In the genomic region with DNA sequence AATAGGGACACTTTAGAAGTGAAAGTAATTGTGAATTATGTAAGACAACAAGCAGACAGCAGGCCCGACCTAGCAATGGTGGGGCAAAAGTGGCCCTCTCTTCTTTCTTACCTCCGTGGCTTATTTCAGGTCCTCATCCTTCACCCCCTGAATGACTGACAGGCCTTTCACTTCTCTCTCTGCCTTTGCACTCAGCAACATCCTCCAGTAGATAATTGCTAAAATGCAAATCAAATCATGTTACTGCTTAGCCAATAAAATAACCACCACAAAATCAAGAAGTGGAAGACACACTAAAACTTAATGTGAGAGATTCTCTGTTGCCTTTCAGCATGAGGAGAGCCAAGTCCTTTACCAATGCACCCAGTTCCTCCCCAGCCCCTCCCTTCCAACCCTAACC, we compare ENCODE assay signal across 15 cellular contexts.
DNase-seq lines count a peak whose midpoint lies in the region; ATAC-seq and TF ChIP-seq lines count a peak whose summit lies in the region.
"Had no signal": no experiment of that assay in that cellular context is flagged by ENCODE, and none has a peak within 500 bp of the region (broad histone marks: within the 10 kb centered on the region; RNA-seq: fewer than 3 reads in every experiment).

No MANE protein-coding gene starts in this region.

- H3K36me3 Mint-ChIP-seq in activated CD8-positive, alpha-beta T cell treated with anti-CD3 and anti-CD28 coated beads, Interleukin-2, amount 10 ng/mL, durations not matched to agents 7 days and 5 days (ENCODE audit: low read depth): no peaks in the 10 kb centered on the region
- no peaks in the 10 kb centered on the region for H3K36me3 Mint-ChIP-seq in activated CD8-positive, alpha-beta T cell treated with anti-CD3 and anti-CD28 coated beads for 36 hours (ENCODE audit: low read depth)

- POLR2A ChIA-PET in activated CD8-positive, alpha-beta T cell treated with anti-CD3 and anti-CD28 coated beads, Interleukin-2, amount 10 ng/mL, durations not matched to agents 7 days and 5 days (lab: Charles Lee): no interaction called here
- POLR2A ChIA-PET in activated CD8-positive, alpha-beta T cell treated with anti-CD3 and anti-CD28 coated beads for 36 hours (lab: Charles Lee): no interaction called here

- H3K36me3 ChIP-seq in lung (ENCODE audit: control insufficient read depth in 2 of 2, insufficient read depth in 2 of 2, low read length in 2 of 2): no peaks in the 10 kb centered on the region
- H3K36me3 ChIP-seq in uterus: no peaks in the 10 kb centered on the region
- no peaks in the 10 kb centered on the region for H3K36me3 ChIP-seq in right atrium auricular region

- WGBS in lung, 2 donors: 44 to 62% methylated on average over 2 of the region's 2 CpGs

- no peaks in the 10 kb centered on the region for H3K9me3 Mint-ChIP-seq in activated CD8-positive, alpha-beta T cell treated with anti-CD3 and anti-CD28 coated beads, Interleukin-2, amount 10 ng/mL, durations not matched to agents 7 days and 5 days (ENCODE audit: insufficient read depth)
- peaks cover 2% of the 10 kb centered on the region for H3K9me3 Mint-ChIP-seq in activated CD8-positive, alpha-beta T cell treated with anti-CD3 and anti-CD28 coated beads for 36 hours

- no peak overlapping the region for H3K4me3 ChIP-seq in coronary artery
- no peak overlapping the region for H3K4me3 ChIP-seq in lung
- no peak overlapping the region for H3K4me3 ChIP-seq in uterus
- H3K4me3 ChIP-seq in right atrium auricular region: no peak overlapping the region
- H3K4me3 ChIP-seq: A549, GM23338 had no signal

- H3K9me3 ChIP-seq in lung (ENCODE audit: control insufficient read depth in 2 of 2, insufficient read depth in 1 of 2, low read length in 1 of 2) (peaks cover 0 to 4% of the 10 kb centered on the region in 2 donors), uterus (no peaks in the 10 kb centered on the region), right atrium auricular region (no peaks in the 10 kb centered on the region)
- H3K9me3 ChIP-seq: A549 had no signal

- no peaks in the 10 kb centered on the region for H3K27me3 ChIP-seq in lung (ENCODE audit: control insufficient read depth, insufficient read depth)
- H3K27me3 ChIP-seq in uterus: no peaks in the 10 kb centered on the region
- H3K27me3 ChIP-seq in right atrium auricular region: no peaks in the 10 kb centered on the region

- TF ChIP-seq CTCF in activated CD8-positive, alpha-beta T cell treated with anti-CD3 and anti-CD28 coated beads for 36 hours (IDR thresholded peaks at IDR 0.05): no peak
- TF ChIP-seq CTCF in coronary artery (IDR thresholded peaks at IDR 0.05): no peak
- TF ChIP-seq CTCF in lung (IDR thresholded peaks at IDR 0.05; ENCODE audit: control extremely low read depth, extremely low read depth): no peak
- no peak for TF ChIP-seq CTCF in uterus (IDR thresholded peaks at IDR 0.05)
- TF ChIP-seq CTCF in right atrium auricular region (IDR thresholded peaks at IDR 0.05): no peak

- CTCF ChIA-PET in activated CD8-positive, alpha-beta T cell treated with anti-CD3 and anti-CD28 coated beads, Interleukin-2, amount 10 ng/mL, durations not matched to agents 7 days and 5 days (lab: Charles Lee): no interaction called here
- CTCF ChIA-PET in activated CD8-positive, alpha-beta T cell treated with anti-CD3 and anti-CD28 coated beads for 36 hours (lab: Charles Lee): no interaction called here

- TF ChIP-seq POLR2A in uterus (IDR thresholded peaks at IDR 0.05): no peak

- H3K27ac Mint-ChIP-seq in activated CD8-positive, alpha-beta T cell treated with anti-CD3 and anti-CD28 coated beads, Interleukin-2, amount 10 ng/mL, durations not matched to agents 7 days and 5 days: no peak overlapping the region
- no peak overlapping the region for H3K27ac Mint-ChIP-seq in activated CD8-positive, alpha-beta T cell treated with anti-CD3 and anti-CD28 coated beads for 36 hours
- H3K27ac Mint-ChIP-seq: CD4-positive, alpha-beta T cell; GM23338 had no signal

- no peak overlapping the region for H3K4me3 Mint-ChIP-seq in activated CD8-positive, alpha-beta T cell treated with anti-CD3 and anti-CD28 coated beads, Interleukin-2, amount 10 ng/mL, durations not matched to agents 7 days and 5 days
- H3K4me3 Mint-ChIP-seq in activated CD8-positive, alpha-beta T cell treated with anti-CD3 and anti-CD28 coated beads for 36 hours: no peak overlapping the region
- H3K4me3 Mint-ChIP-seq: CD4-positive, alpha-beta T cell; GM23338 had no signal

- H3K4me1 ChIP-seq in lung (ENCODE audit: control insufficient read depth in 2 of 2, insufficient read depth in 2 of 2, low read length in 2 of 2) (peaks cover 0 to 2% of the 10 kb centered on the region in 2 donors), uterus (no peaks in the 10 kb centered on the region), right atrium auricular region (peaks cover 0 to 3% of the 10 kb centered on the region in 2 donors)
- H3K4me1 ChIP-seq: A549, Caco-2 had no signal

- H3K27me3 Mint-ChIP-seq in activated CD8-positive, alpha-beta T cell treated with anti-CD3 and anti-CD28 coated beads, Interleukin-2, amount 10 ng/mL, durations not matched to agents 7 days and 5 days (ENCODE audit: low read depth): peaks cover 6% of the 10 kb centered on the region
- H3K27me3 Mint-ChIP-seq in activated CD8-positive, alpha-beta T cell treated with anti-CD3 and anti-CD28 coated beads for 36 hours: no peaks in the 10 kb centered on the region

- no peak for ATAC-seq in activated CD8-positive, alpha-beta T cell treated with anti-CD3 and anti-CD28 coated beads, Interleukin-2, amount 10 ng/mL, durations not matched to agents 7 days and 5 days
- ATAC-seq in activated CD8-positive, alpha-beta T cell treated with anti-CD3 and anti-CD28 coated beads for 36 hours: no peak
- ATAC-seq in lung (ENCODE audit: insufficient read depth, low FRiP score): no peak
- ATAC-seq: A549, GM23338 had no signal

- no peaks in the 10 kb centered on the region for H3K4me1 Mint-ChIP-seq in activated CD8-positive, alpha-beta T cell treated with anti-CD3 and anti-CD28 coated beads, Interleukin-2, amount 10 ng/mL, durations not matched to agents 7 days and 5 days (ENCODE audit: low read depth)
- H3K4me1 Mint-ChIP-seq in activated CD8-positive, alpha-beta T cell treated with anti-CD3 and anti-CD28 coated beads for 36 hours (ENCODE audit: low read depth): no peaks in the 10 kb centered on the region
- H3K4me1 Mint-ChIP-seq: GM23338 had no signal

- intact Hi-C loops in activated CD8-positive, alpha-beta T cell treated with anti-CD3 and anti-CD28 coated beads for 36 hours (cut with micrococcal nuclease): no loop called here
- intact Hi-C loops in uterus (cut with DNase I; ENCODE audit: low total_unique reads): no loop called here

- no peak overlapping the region for H3K27ac ChIP-seq in coronary artery
- H3K27ac ChIP-seq in lung (ENCODE audit: low read depth in 1 of 2, low read length in 1 of 2): no peak overlapping the region
- no peak overlapping the region for H3K27ac ChIP-seq in uterus
- H3K27ac ChIP-seq in right atrium auricular region: no peak overlapping the region
- H3K27ac ChIP-seq: 22Rv1, A549, C4-2B had no signal

- peak; percentile 9 for DNase-seq in activated CD8-positive, alpha-beta T cell treated with anti-CD3 and anti-CD28 coated beads, Interleukin-2, amount 10 ng/mL, durations not matched to agents 7 days and 5 days
- DNase-seq in activated CD8-positive, alpha-beta T cell treated with anti-CD3 and anti-CD28 coated beads for 36 hours: no peak
- DNase-seq in coronary artery (ENCODE audit: low spot score): peak; percentile 33
- peak; percentile 9 for DNase-seq in lung (ENCODE audit: low spot score)
- DNase-seq in NCI-H128 (lab: John Stamatoyannopoulos, UW; ENCODE audit: unreplicated experiment): no peak
- DNase-seq in uterus: no peak
- DNase-seq in right atrium auricular region (ENCODE audit: low spot score): no peak
- DNase-seq: AML-193; Caco-2; CD4-positive, alpha-beta T cell; HCEC 1CT had no signal

Comparison
In these comparisons a context has a peak if more than half of its experiments do, and no peak if none do; other contexts are left out.
1. DNase-seq: peak in activated CD8-positive, alpha-beta T cell treated with anti-CD3 and anti-CD28 coated beads, Interleukin-2, amount 10 ng/mL, durations not matched to agents 7 days and 5 days (single experiment), coronary artery (single experiment) and lung (single experiment); none in activated CD8-positive, alpha-beta T cell treated with anti-CD3 and anti-CD28 coated beads for 36 hours (single experiment), NCI-H128 (single experiment), uterus (0 of 2) and right atrium auricular region (single experiment).